In the genomic region with DNA sequence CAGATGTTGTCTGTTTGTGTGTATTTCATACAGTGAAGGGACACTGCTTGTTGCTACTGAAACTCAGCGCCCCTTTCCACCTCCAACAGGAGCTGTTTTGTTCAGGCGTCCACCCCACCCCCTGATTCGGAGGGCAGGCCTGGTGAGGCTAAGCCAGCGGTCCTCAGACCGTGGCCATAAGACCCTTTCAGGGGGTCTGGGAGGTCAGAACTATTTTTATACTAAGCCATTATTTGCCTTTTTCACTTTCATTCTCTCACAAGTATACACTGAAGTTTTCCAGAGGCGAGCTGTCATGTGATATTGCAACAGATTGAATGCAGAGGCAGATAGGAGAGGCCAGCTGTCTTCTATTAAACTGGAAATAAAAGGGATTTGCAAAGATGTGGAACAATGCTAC, we compare ENCODE assay signal across 13 cellular contexts. TPM values are rescaled to one million over a fixed set of nuclear protein-coding genes. Genes with fewer than 3 reads are reported as not detected.
DNase-seq lines count a peak whose midpoint lies in the region; ATAC-seq lines count a peak whose summit lies in the region.
"Had no signal": no experiment of that assay in that cellular context is flagged by ENCODE, and none has a peak within 500 bp of the region (broad histone marks: within the 10 kb centered on the region; RNA-seq: fewer than 3 reads in every experiment).

No MANE protein-coding gene starts in this region.

- no peak for DNase-seq in Right ventricle myocardium inferior (ENCODE audit: missing footprints)
- no peak for DNase-seq in cardiac septum (ENCODE audit: low spot score)
- DNase-seq in fibroblast of the conjunctiva (ENCODE audit: low read depth), result peak; percentile 47
- DNase-seq in Kasumi-1 (lab: John Stamatoyannopoulos, UW), result no peak
- DNase-seq: activated naive CD8-positive, alpha-beta T cell treated with anti-CD3 and anti-CD28 coated beads, Interleukin-2, amount 10 ng/mL, durations not matched to agents 7 days and 5 days; Calu3; kidney glomerular epithelial cell; nephron progenitor cell had no signal

- peaks cover under 1 to 57% of the 10 kb centered on the region in 2 donors for H3K4me1 ChIP-seq in muscle layer of duodenum (ENCODE audit: control insufficient read depth in 1 of 2, insufficient read depth in 2 of 2, low read length in 2 of 2)

- no peaks in the 10 kb centered on the region for H3K36me3 ChIP-seq in muscle layer of duodenum (ENCODE audit: control insufficient read depth in 1 of 2, insufficient read depth in 2 of 2, low read length in 2 of 2)

- H3K27me3 ChIP-seq in muscle layer of duodenum (ENCODE audit: low read depth, low read length), result no peaks in the 10 kb centered on the region

- H3K9me3 ChIP-seq in muscle layer of duodenum (ENCODE audit: control insufficient read depth in 1 of 2, low read length in 2 of 2), result no peaks in the 10 kb centered on the region

- peak; percentile 67 for ATAC-seq in Right ventricle myocardium inferior
- ATAC-seq in GM21576 (IDR thresholded peaks at IDR 0.05; ENCODE audit: unreplicated experiment), result no peak
- ATAC-seq in HG02588 (IDR thresholded peaks at IDR 0.05; ENCODE audit: unreplicated experiment), result no peak
- ATAC-seq in HG03378 (IDR thresholded peaks at IDR 0.05; ENCODE audit: unreplicated experiment), result no peak

- intact Hi-C loops in Right ventricle myocardium inferior (cut with DNase I), result no loop called here
- intact Hi-C loops in cardiac septum (cut with DNase I), result no loop called here

- peak overlapping the region; percentile 59 for H3K27ac ChIP-seq in muscle layer of duodenum (ENCODE audit: low read length)

- H3K4me3 ChIP-seq in muscle layer of duodenum (ENCODE audit: low read depth in 1 of 2, low read length in 2 of 2), result no peak overlapping the region

RNA-seq across cellular contexts. Expression of a gene that starts 39.7 kb away (rescaled TPM):
- total RNA-seq in Right ventricle myocardium inferior, result 156 TPM
- total RNA-seq in cardiac septum, result 191 TPM
- total RNA-seq: HT-29 had no signal
